Comparison of ENCODE assay signal across 29 cellular contexts in the genomic region with DNA sequence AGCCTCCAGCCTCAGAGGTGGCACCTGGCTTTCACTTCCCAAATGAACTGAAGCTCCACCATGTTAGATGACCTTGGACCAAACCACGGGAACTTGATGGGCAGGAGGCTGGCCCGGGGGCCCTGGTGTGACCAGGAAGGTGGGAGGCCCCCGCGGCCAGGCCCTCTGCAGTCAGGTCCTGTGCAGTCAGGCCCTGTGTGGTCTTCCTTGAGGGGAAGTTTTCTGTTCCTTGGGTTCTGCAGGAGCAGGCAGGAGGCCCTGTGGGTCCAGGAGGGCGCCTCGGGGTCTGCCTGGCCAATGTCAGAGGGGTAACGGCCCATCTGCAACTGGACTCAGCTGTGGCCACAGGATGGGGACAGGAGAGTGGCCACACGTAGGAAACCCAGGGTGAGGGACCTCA. TPM values are rescaled to one million over a fixed set of nuclear protein-coding genes. Genes with fewer than 3 reads are reported as not detected.
"Had no signal": no experiment of that assay in that cellular context is flagged by ENCODE, and none has a peak within 500 bp of the region (broad histone marks: within the 10 kb centered on the region; RNA-seq: fewer than 3 reads in every experiment).

No MANE protein-coding gene starts in this region.

- H3K9me3 ChIP-seq: esophagus squamous epithelium, gastrocnemius medialis, lower lobe of right lung, mucosa of descending colon had no signal

- H3K36me3 ChIP-seq: esophagus squamous epithelium, gastrocnemius medialis, lower lobe of right lung had no signal

- H3K4me3 ChIP-seq: esophagus squamous epithelium, gastrocnemius medialis, hepatocyte, lower lobe of right lung, mucosa of descending colon had no signal

- H3K27ac ChIP-seq: epithelial cell of prostate, esophagus squamous epithelium, gastrocnemius medialis, hepatocyte, lower lobe of right lung had no signal

- H3K4me1 ChIP-seq: esophagus squamous epithelium, gastrocnemius medialis had no signal

- DNase-seq: cortex of kidney; effector CD8-positive, alpha-beta T cell; effector memory CD8-positive, alpha-beta T cell; endodermal cell; erythroblast; esophagus squamous epithelium; foreskin fibroblast; foreskin melanocyte; gastrocnemius medialis; glutamatergic neuron; head of caudate nucleus; hypothalamus; immature natural killer cell; islet precursor cell; kidney; kidney glomerular epithelial cell; left colon; left ventricle myocardium superior; lower lobe of right lung; mesenchymal stem cell; mucosa of descending colon; naive B cell had no signal

- ATAC-seq: effector memory CD8-positive, alpha-beta T cell; esophagus mucosa; gastrocnemius medialis; left colon; left lobe of liver; lower lobe of right lung; mucosa of descending colon had no signal

- H2AFZ ChIP-seq: hepatocyte had no signal

- H3K4me2 ChIP-seq: hepatocyte had no signal

RNA-seq across cellular contexts. Expression of gene PRDM16, which starts 13.0 kb away (rescaled TPM):
- total RNA-seq: dermis microvascular lymphatic vessel endothelial cell, lung microvascular endothelial cell, myocyte had no signal
